In the genomic region with DNA sequence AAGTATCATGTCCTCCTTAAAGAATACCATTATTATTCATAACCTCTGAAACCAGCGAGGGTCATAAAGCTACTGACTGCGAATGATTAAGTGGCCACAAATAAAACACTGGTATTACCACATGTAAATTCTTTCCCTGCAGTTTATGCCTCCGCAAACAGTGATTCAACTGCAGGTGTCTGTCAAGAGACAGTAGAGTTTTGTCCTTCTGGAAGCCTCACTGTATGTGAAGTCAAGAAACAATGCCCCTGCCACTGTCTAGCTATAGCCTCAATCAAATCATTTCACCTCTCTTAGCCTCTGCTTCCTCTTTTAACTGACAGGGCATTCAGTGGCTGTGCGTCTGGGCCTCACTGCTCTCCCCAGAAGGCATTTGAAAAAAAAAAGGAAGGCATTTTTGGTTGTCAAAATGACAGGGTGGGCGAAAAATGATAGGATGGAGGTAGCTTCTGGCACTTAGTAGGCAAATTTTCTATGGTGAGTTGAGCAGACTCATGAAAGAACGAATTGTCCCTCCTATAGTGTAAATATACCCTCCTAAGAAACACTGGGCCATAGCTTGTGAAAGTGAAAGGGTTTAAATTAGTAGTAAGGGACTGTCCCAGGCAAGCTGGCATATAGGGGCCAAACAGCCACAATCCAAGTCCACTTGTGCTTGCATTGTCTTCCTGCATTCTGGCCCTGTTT, we compare ENCODE assay signal across 9 cellular contexts.
DNase-seq lines count a peak whose midpoint lies in the region; ATAC-seq and TF ChIP-seq lines count a peak whose summit lies in the region.
"Had no signal": no experiment of that assay in that cellular context is flagged by ENCODE, and none has a peak within 500 bp of the region (broad histone marks: within the 10 kb centered on the region; RNA-seq: fewer than 3 reads in every experiment).

No MANE protein-coding gene starts in this region.

- peak overlapping the region; percentile 35 for H3K4me3 Mint-ChIP-seq in Caco-2 (ENCODE audit: unreplicated experiment)

- TSS peak; percentile 39 for BruUV-seq in Caco-2 (replicated peaks; lab: Mats Ljungman, UMichigan)

- TF ChIP-seq CTCF in Caco-2 (IDR thresholded peaks at IDR 0.05; ENCODE audit: insufficient read depth in 1 of 2, low read depth in 1 of 2, low read length in 1 of 2, severe bottlenecking in 1 of 2, unreplicated experiment in 1 of 2) (no peak), fibroblast of villous mesenchyme (IDR thresholded peaks at IDR 0.05; ENCODE audit: insufficient read depth, low read depth, low read length) (no peak)

- H3K27me3 ChIP-seq in Caco-2 (replicated peaks; ENCODE audit: control insufficient read depth, insufficient read depth, low read length) (no peaks in the 10 kb centered on the region), SJCRH30 (no peaks in the 10 kb centered on the region)
- H3K27me3 ChIP-seq: SJSA1 had no signal

- intact Hi-C loops in Caco-2 (cut with micrococcal nuclease; ENCODE audit: unreplicated experiment): loop anchor here (1.0 to 5.0 kb wide), 3 partner anchors 13 to 170 kb away; no protein-coding TSS in a partner anchor

- H3K4me1 ChIP-seq in Caco-2: peaks cover 72% of the 10 kb centered on the region
- H3K4me1 ChIP-seq in SJCRH30: peaks cover 42% of the 10 kb centered on the region

- H3K27ac ChIP-seq in SJCRH30: peak overlapping the region; percentile 50
- peak overlapping the region in 20 of 21 experiments; percentile 3 to 81 (median 70) for H3K27ac ChIP-seq in skin epidermis
- H3K27ac ChIP-seq: SJSA1 had no signal

- ATAC-seq in GM19351 (IDR thresholded peaks at IDR 0.05; ENCODE audit: unreplicated experiment) (peak; percentile 72), HG03196 (IDR thresholded peaks at IDR 0.05; ENCODE audit: unreplicated experiment) (peak; percentile 87)

- H3K36me3 Mint-ChIP-seq in Caco-2 (ENCODE audit: insufficient read depth, unreplicated experiment): no peaks in the 10 kb centered on the region

- peak overlapping the region; percentile 86 for H3K27ac Mint-ChIP-seq in Caco-2 (ENCODE audit: unreplicated experiment)

- no peak overlapping the region for H3K4me3 ChIP-seq in Caco-2 (ENCODE audit: low read depth, low read length)
- no peak overlapping the region for H3K4me3 ChIP-seq in SJCRH30
- no peak overlapping the region for H3K4me3 ChIP-seq in fibroblast of villous mesenchyme (ENCODE audit: low read depth, low read length)
- no peak overlapping the region for H3K4me3 ChIP-seq in skin epidermis
- H3K4me3 ChIP-seq: SJSA1 had no signal

- CTCF ChIA-PET in Caco-2 (lab: Charles Lee): interaction anchor here (0.5 to 1.9 kb wide), 4 partner anchors 14 to 443 kb away, joined by 3 to 6 read pairs (median 4); no protein-coding TSS in a partner anchor

- POLR2A ChIA-PET in Caco-2 (lab: Charles Lee): interaction anchor here (0.6 to 1.4 kb wide), 3 partner anchors 27 to 230 kb away, joined by 3 to 5 read pairs (median 3); a partner anchor contains a TSS

- no peaks in the 10 kb centered on the region for H3K9me3 Mint-ChIP-seq in Caco-2 (ENCODE audit: unreplicated experiment)

- DNase-seq in Caco-2: peak; percentile 69 to 74
- DNase-seq in SJCRH30: peak; percentile 45 to 69
- DNase-seq in fibroblast of villous mesenchyme (ENCODE audit: low read depth): peak; percentile 96
- DNase-seq in hippocampal formation (lab: John Stamatoyannopoulos, UW): no peak
- no peak for DNase-seq in RKO (ENCODE audit: low spot score)

- H3K36me3 ChIP-seq in Caco-2 (ENCODE audit: control insufficient read depth, insufficient read depth, low read length) (no peaks in the 10 kb centered on the region), SJCRH30 (no peaks in the 10 kb centered on the region)
- H3K36me3 ChIP-seq: SJSA1 had no signal

- H3K4me1 Mint-ChIP-seq in Caco-2 (ENCODE audit: low read depth, unreplicated experiment): peaks cover 43% of the 10 kb centered on the region

- no peaks in the 10 kb centered on the region for H3K27me3 Mint-ChIP-seq in Caco-2 (ENCODE audit: insufficient read depth, unreplicated experiment)

- H3K9me3 ChIP-seq in Caco-2: no peaks in the 10 kb centered on the region
- no peaks in the 10 kb centered on the region for H3K9me3 ChIP-seq in SJCRH30 (replicated peaks)
- H3K9me3 ChIP-seq: SJSA1 had no signal

Comparison
In these comparisons a context has a peak if more than half of its experiments do, and no peak if none do; other contexts are left out.
1. DNase-seq: peak in Caco-2 (2 of 2), SJCRH30 (2 of 2) and fibroblast of villous mesenchyme (single experiment); none in hippocampal formation (0 of 2) and RKO (single experiment).